16 cellular contexts compared by ENCODE assay signal in genomic region chr7:100122067-100122466, GRCh38. TPM values are rescaled to one million over a fixed set of nuclear protein-coding genes. Genes with fewer than 3 reads are reported as not detected.
A peak's percentile ranks its signal among the peaks of the same experiment; 100 is the strongest.
DNase-seq lines count a peak whose midpoint lies in the region; ATAC-seq and TF ChIP-seq lines count a peak whose summit lies in the region.
"Had no signal": no experiment of that assay in that cellular context is flagged by ENCODE, and none has a peak within 500 bp of the region (broad histone marks: within the 10 kb centered on the region; RNA-seq: fewer than 3 reads in every experiment).

No MANE protein-coding gene starts in this region.

- no peak overlapping the region for H3K27ac ChIP-seq in WERI-Rb-1
- H3K27ac ChIP-seq: brain microvascular endothelial cell, epithelial cell of prostate, ovary, SJCRH30 had no signal

- peaks cover 8% of the 10 kb centered on the region; the same call in 1 of the 2 replicates for H3K36me3 ChIP-seq in WERI-Rb-1
- H3K36me3 ChIP-seq: brain microvascular endothelial cell, ovary, SJCRH30 had no signal

- TF ChIP-seq CTCF in WERI-Rb-1 (IDR thresholded peaks at IDR 0.05; ENCODE audit: low read depth, low read length) = no peak

- peak; percentile 74 for DNase-seq in NCI-H1105 (lab: John Stamatoyannopoulos, UW)
- DNase-seq in NCI-H510A treated with DMSO at 0.1 percent for 48 hours (lab: John Stamatoyannopoulos, UW) = peak; percentile 85
- DNase-seq in mucosa of gallbladder (ENCODE audit: low spot score) = peak; percentile 84
- no peak for DNase-seq in WERI-Rb-1
- DNase-seq: activated CD4-positive, CD25-positive, alpha-beta regulatory T cell; brain microvascular endothelial cell; hypothalamus; NCI-H446 treated with DMSO at 0.1 percent for 48 hours; ovary; SJCRH30; stimulated activated naive CD4-positive, alpha-beta T cell had no signal

- H3K27me3 ChIP-seq in WERI-Rb-1 (ENCODE audit: insufficient read depth, low read depth, severe bottlenecking) = no peaks in the 10 kb centered on the region
- H3K27me3 ChIP-seq: brain microvascular endothelial cell, ovary, SJCRH30 had no signal

- ATAC-seq in GM18519 (IDR thresholded peaks at IDR 0.05; ENCODE audit: low FRiP score, unreplicated experiment) = no peak
- ATAC-seq in HG02840 (IDR thresholded peaks at IDR 0.05; ENCODE audit: low FRiP score, unreplicated experiment) = no peak
- ATAC-seq: activated T-helper 17 cell treated with anti-CD3 and anti-CD28 coated beads, Interleukin-2, amount 50 U/mL, for 72 hours; GM23338 had no signal

- H3K9me3 ChIP-seq in WERI-Rb-1 (ENCODE audit: severe bottlenecking) = no peaks in the 10 kb centered on the region
- H3K9me3 ChIP-seq: ovary, SJCRH30 had no signal

- no peak overlapping the region for H3K4me3 ChIP-seq in WERI-Rb-1 (ENCODE audit: low read depth, low read length)
- H3K4me3 ChIP-seq: GM23338, ovary, SJCRH30 had no signal

RNA-seq across cellular contexts. Expression of gene CNPY4, which starts 2.6 kb away (rescaled TPM):
- total RNA-seq in mucosa of gallbladder = 34.0 TPM

RNA-seq across cellular contexts. Expression of gene TAF6, which starts 2.9 kb away (rescaled TPM):
- 65.3 TPM for total RNA-seq in mucosa of gallbladder

RNA-seq across cellular contexts. Expression of gene MBLAC1, which starts 4.7 kb away (rescaled TPM):
- 4.3 TPM for total RNA-seq in mucosa of gallbladder

RNA-seq across cellular contexts. Expression of gene AP4M1, which starts 20.6 kb away (rescaled TPM):
- 34.1 TPM for total RNA-seq in mucosa of gallbladder

RNA-seq across cellular contexts. Expression of gene MCM7, which starts 20.9 kb away (rescaled TPM):
- 58.2 TPM for total RNA-seq in mucosa of gallbladder
